ENCODE assay signal across 8 cellular contexts in the genomic region with DNA sequence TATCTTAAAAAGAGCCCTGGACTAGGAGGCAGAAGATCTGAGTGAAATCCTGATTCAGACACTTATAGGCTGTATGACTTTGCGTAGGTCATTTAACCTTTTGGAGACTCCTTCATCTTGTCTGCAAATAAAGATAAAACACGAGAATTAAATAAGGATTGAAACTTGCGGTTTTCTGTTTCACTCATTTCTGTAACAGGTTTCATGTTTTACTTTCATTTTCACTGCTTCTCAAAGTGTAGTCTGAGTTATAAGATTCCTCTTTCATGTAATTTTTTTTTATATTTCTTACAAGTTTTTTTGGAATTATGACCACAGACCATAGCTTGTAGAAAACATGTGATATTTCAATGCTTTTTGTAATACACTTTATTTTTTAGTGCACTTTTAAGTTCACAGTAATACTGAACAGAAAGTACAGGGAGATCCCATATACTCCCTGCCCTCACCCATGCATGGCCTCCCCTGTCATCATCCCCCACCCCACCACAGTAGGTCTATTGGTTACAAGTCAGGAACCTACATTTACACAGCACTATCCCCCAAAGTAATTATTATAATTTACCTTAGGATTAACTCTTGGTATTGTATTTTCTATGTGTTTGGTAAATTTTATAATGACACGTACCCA.
A peak's percentile ranks its signal among the peaks of the same experiment; 100 is the strongest.
DNase-seq lines count a peak whose midpoint lies in the region; ATAC-seq, FAIRE-seq and TF ChIP-seq lines count a peak whose summit lies in the region.

No MANE protein-coding gene starts in this region.

- no peaks in the 10 kb centered on the region for H3K9me2 ChIP-seq in DOHH2 (replicated peaks; ENCODE audit: control insufficient read depth, low read length)

- TF ChIP-seq POLR2A in HepG2 (IDR thresholded peaks at IDR 0.05; ENCODE audit: insufficient read depth in 1 of 2, low read depth in 2 of 2, low read length in 2 of 2) = no peak

- in situ Hi-C loops in HepG2 (cut with HindIII; ENCODE audit: extremely low pct_ligation_motif_present, low pct_unique_long_range_greater_than_20kb) (no loop called here), brain microvascular endothelial cell (cut with HindIII; ENCODE audit: low pct_ligation_motif_present, low sequenced_read_pairs) (no loop called here)

- peaks cover 45% of the 10 kb centered on the region for H3K4me1 Mint-ChIP-seq in activated CD8-positive, alpha-beta T cell treated with anti-CD3 and anti-CD28 coated beads, Interleukin-2, amount 10 ng/mL, durations not matched to agents 7 days and 5 days (ENCODE audit: low read depth)

- TF ChIP-seq EP300 in HepG2 (IDR thresholded peaks at IDR 0.05; ENCODE audit: low read depth in 2 of 2, low read length in 2 of 2) (no peak), HepG2 (CRISPR knock-in tag; IDR thresholded peaks at IDR 0.05; ENCODE audit: borderline replicate concordance) (no peak)

- H3K9me3 ChIP-seq in DOHH2 (ENCODE audit: control insufficient read depth, insufficient read depth, low read length) (no peaks in the 10 kb centered on the region), HepG2 (ENCODE audit: low read length) (no peaks in the 10 kb centered on the region), upper lobe of right lung (no peaks in the 10 kb centered on the region)

- FAIRE-seq in HepG2 (lab: Jason Lieb, UNC) = no peak

- H3K4me3 Mint-ChIP-seq in activated CD8-positive, alpha-beta T cell treated with anti-CD3 and anti-CD28 coated beads, Interleukin-2, amount 10 ng/mL, durations not matched to agents 7 days and 5 days = peak overlapping the region; percentile 40

- H3K27me3 Mint-ChIP-seq in activated CD8-positive, alpha-beta T cell treated with anti-CD3 and anti-CD28 coated beads, Interleukin-2, amount 10 ng/mL, durations not matched to agents 7 days and 5 days (ENCODE audit: low read depth) = peaks cover 9% of the 10 kb centered on the region

- H3K9ac ChIP-seq in HepG2 (ENCODE audit: insufficient read depth, low read depth, low read length) = no peak overlapping the region

- CTCF ChIA-PET in activated CD8-positive, alpha-beta T cell treated with anti-CD3 and anti-CD28 coated beads, Interleukin-2, amount 10 ng/mL, durations not matched to agents 7 days and 5 days (lab: Charles Lee) = no interaction called here
- CTCF ChIA-PET in HepG2 (lab: Yijun Ruan, JAX; ENCODE audit: low intra/inter-chr PET ratio, low total read pairs) = no interaction called here

- POLR2A ChIA-PET in activated CD8-positive, alpha-beta T cell treated with anti-CD3 and anti-CD28 coated beads, Interleukin-2, amount 10 ng/mL, durations not matched to agents 7 days and 5 days (lab: Charles Lee) = no interaction called here
- POLR2A ChIA-PET in HepG2 (lab: Yijun Ruan, JAX) = no interaction called here

- intact Hi-C loops in HepG2 (cut with micrococcal nuclease; ENCODE audit: unreplicated experiment) = no loop called here
- intact Hi-C loops in upper lobe of right lung (cut with DNase I) = no loop called here

- H3K4me1 ChIP-seq in DOHH2 (ENCODE audit: control insufficient read depth, low read length) = peaks cover 14% of the 10 kb centered on the region
- no peaks in the 10 kb centered on the region for H3K4me1 ChIP-seq in HepG2 (ENCODE audit: insufficient read depth, low read length)
- H3K4me1 ChIP-seq in upper lobe of right lung = peaks cover 14% of the 10 kb centered on the region

- TF ChIP-seq RAD21 in HepG2 (CRISPR knock-in tag; IDR thresholded peaks at IDR 0.05) = no peak

- H3K79me2 ChIP-seq in DOHH2 (ENCODE audit: control insufficient read depth, low read length) (no peaks in the 10 kb centered on the region), HepG2 (ENCODE audit: insufficient read depth, low read length) (no peaks in the 10 kb centered on the region)

- no peaks in the 10 kb centered on the region for H4K20me1 ChIP-seq in DOHH2 (ENCODE audit: control insufficient read depth, insufficient read depth, low read depth, low read length)
- H4K20me1 ChIP-seq in HepG2 (ENCODE audit: insufficient read depth, low read length) = no peaks in the 10 kb centered on the region

- peak overlapping the region; percentile 83 for H2AFZ ChIP-seq in HepG2 (ENCODE audit: low read length)

- H3F3A ChIP-seq in DOHH2 (ENCODE audit: control insufficient read depth, insufficient read depth) = no peaks in the 10 kb centered on the region

- H3K36me3 Mint-ChIP-seq in activated CD8-positive, alpha-beta T cell treated with anti-CD3 and anti-CD28 coated beads, Interleukin-2, amount 10 ng/mL, durations not matched to agents 7 days and 5 days (ENCODE audit: low read depth) = no peaks in the 10 kb centered on the region

- H3K27me3 ChIP-seq in DOHH2 (ENCODE audit: control insufficient read depth, low read length) (no peaks in the 10 kb centered on the region), HepG2 (ENCODE audit: control insufficient read depth in 1 of 2, insufficient read depth in 2 of 2, low read length in 2 of 2) (no peaks in the 10 kb centered on the region), upper lobe of right lung (no peaks in the 10 kb centered on the region), brain microvascular endothelial cell (replicated peaks) (no peaks in the 10 kb centered on the region)

- peak overlapping the region; percentile 81 for H3K27ac Mint-ChIP-seq in activated CD8-positive, alpha-beta T cell treated with anti-CD3 and anti-CD28 coated beads, Interleukin-2, amount 10 ng/mL, durations not matched to agents 7 days and 5 days

- BruUV-seq in HepG2 (replicated peaks; lab: Mats Ljungman, UMichigan) = no TSS peak

- peak overlapping the region; percentile 42 for H3K4me2 ChIP-seq in DOHH2 (ENCODE audit: low read length)
- H3K4me2 ChIP-seq in HepG2 (ENCODE audit: low read depth, low read length) = peak overlapping the region; percentile 28

- ATAC-seq in GM19397 (IDR thresholded peaks at IDR 0.05; ENCODE audit: unreplicated experiment) (peak; percentile 90), HG03442 (IDR thresholded peaks at IDR 0.05; ENCODE audit: unreplicated experiment) (peak; percentile 86), HepG2 (peak; percentile 70), upper lobe of right lung (peak; percentile 67)
- ATAC-seq in activated CD8-positive, alpha-beta T cell treated with anti-CD3 and anti-CD28 coated beads, Interleukin-2, amount 10 ng/mL, durations not matched to agents 7 days and 5 days = peak; percentile 91

- WGBS in HepG2 (ENCODE audit: low lambda C conversion rate) = 15% methylated on average over 4 of the region's 4 CpGs

- peak; percentile 52 for DNase-seq in activated CD8-positive, alpha-beta T cell treated with anti-CD3 and anti-CD28 coated beads, Interleukin-2, amount 10 ng/mL, durations not matched to agents 7 days and 5 days
- DNase-seq in HepG2 (ENCODE audit: low spot score) (no peak), upper lobe of right lung (no peak), brain microvascular endothelial cell (no peak), NCI-H1048 (lab: John Stamatoyannopoulos, UW) (no peak)

- H3K9me3 Mint-ChIP-seq in activated CD8-positive, alpha-beta T cell treated with anti-CD3 and anti-CD28 coated beads, Interleukin-2, amount 10 ng/mL, durations not matched to agents 7 days and 5 days (ENCODE audit: insufficient read depth) = no peaks in the 10 kb centered on the region

- H3K4me3 ChIP-seq in DOHH2 (ENCODE audit: low read length) = peak overlapping the region; percentile 27
- H3K4me3 ChIP-seq in HepG2 (replicated peaks in 1 of 3; ENCODE audit: insufficient read depth in 1 of 3, low read depth in 2 of 3, low read length in 3 of 3) = 0 out of 6 replicates have a peak overlapping the region, but pooled peaks of 1 of the 3 experiments have one; percentile 27
- H3K4me3 ChIP-seq in upper lobe of right lung = peak overlapping the region; percentile 26
- no peak overlapping the region for H3K4me3 ChIP-seq in brain microvascular endothelial cell (ENCODE audit: low read depth, low read length)

- H3K36me3 ChIP-seq in DOHH2 (ENCODE audit: control insufficient read depth, low read length) (no peaks in the 10 kb centered on the region), HepG2 (replicated peaks in 1 of 2; ENCODE audit: control insufficient read depth in 1 of 2, insufficient read depth in 2 of 2, low read length in 2 of 2) (no peaks in the 10 kb centered on the region), upper lobe of right lung (no peaks in the 10 kb centered on the region), brain microvascular endothelial cell (replicated peaks) (no peaks in the 10 kb centered on the region)

- TF ChIP-seq CTCF in DOHH2 (IDR thresholded peaks at IDR 0.05; ENCODE audit: low read depth, low read length, poor library complexity, severe bottlenecking) (no peak), HepG2 (CRISPR knock-in tag; IDR thresholded peaks at IDR 0.05) (no peak), upper lobe of right lung (IDR thresholded peaks at IDR 0.05) (no peak), brain microvascular endothelial cell (IDR thresholded peaks at IDR 0.05; ENCODE audit: low read depth, low read length, missing control alignments) (no peak)

- H3K27ac ChIP-seq in DOHH2 (ENCODE audit: low read depth, low read length) (no peak overlapping the region), HepG2 (ENCODE audit: extremely low read length, insufficient read depth, low read length) (no peak overlapping the region), upper lobe of right lung (peak overlapping the region; percentile 58), brain microvascular endothelial cell (no peak overlapping the region)

TF ChIP-seq in HepG2, 621 proteins besides CTCF, POLR2A, EP300 and RAD21 (continues in another document):
- TF ChIP-seq MTF2 (CRISPR knock-in tag; IDR thresholded peaks at IDR 0.05; ENCODE audit: borderline replicate concordance) (no peak), IRF2 (CRISPR knock-in tag; IDR thresholded peaks at IDR 0.05) (no peak), ZSCAN30 (CRISPR knock-in tag; IDR thresholded peaks at IDR 0.05) (no peak), CREB1 (IDR thresholded peaks at IDR 0.05) (no peak), CREB1 (CRISPR knock-in tag; IDR thresholded peaks at IDR 0.05) (no peak), ZKSCAN1 (IDR thresholded peaks at IDR 0.05; ENCODE audit: low read length) (no peak)
- TF ChIP-seq, protein P1, sequence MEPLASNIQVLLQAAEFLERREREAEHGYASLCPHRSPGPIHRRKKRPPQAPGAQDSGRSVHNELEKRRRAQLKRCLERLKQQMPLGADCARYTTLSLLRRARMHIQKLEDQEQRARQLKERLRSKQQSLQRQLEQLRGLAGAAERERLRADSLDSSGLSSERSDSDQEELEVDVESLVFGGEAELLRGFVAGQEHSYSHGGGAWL (CRISPR knock-in tag; IDR thresholded peaks at IDR 0.05) = no peak
- TF ChIP-seq, protein P2, sequence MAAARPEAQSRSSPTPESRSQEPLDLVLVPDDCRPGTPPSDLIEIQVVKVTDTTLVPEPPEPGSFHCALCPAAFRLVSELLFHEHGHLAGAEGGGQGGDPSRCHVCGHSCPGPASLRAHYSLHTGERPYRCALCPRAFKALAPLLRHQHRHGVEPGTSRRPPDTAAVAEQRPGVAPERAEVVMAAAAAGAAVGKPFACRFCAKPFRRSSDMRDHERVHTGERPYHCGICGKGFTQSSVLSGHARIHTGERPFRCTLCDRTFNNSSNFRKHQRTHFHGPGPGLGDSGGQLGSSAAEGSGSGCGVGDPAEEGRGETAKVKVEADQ (CRISPR knock-in tag; IDR thresholded peaks at IDR 0.05; ENCODE audit: borderline replicate concordance) = no peak
